22 cellular contexts compared by ENCODE assay signal in genomic region chr2:1989216-1989615, GRCh38.
"Had no signal": no experiment of that assay in that cellular context is flagged by ENCODE, and none has a peak within 500 bp of the region (broad histone marks: within the 10 kb centered on the region; RNA-seq: fewer than 3 reads in every experiment).

No MANE protein-coding gene starts in this region.

- ATAC-seq: activated CD8-positive, alpha-beta T cell treated with anti-CD3 and anti-CD28 coated beads, Interleukin-2, amount 10 ng/mL, durations not matched to agents 7 days and 5 days; esophagus mucosa; gastrocnemius medialis; natural killer cell treated with Interleukin-12 subunit alpha and Interleukin-12 subunit beta and Interleukin-15 and Interleukin-18, amount 100 ng/mL, for 72 hours; sciatic nerve; stimulated activated effector memory CD8-positive, alpha-beta T cell treated with anti-CD3 and anti-CD28 coated beads, Interleukin-12 subunit alpha, Interleukin-12 subunit beta, amount 100 ng/mL, for 72 hours had no signal

- H3K27me3 ChIP-seq: gastrocnemius medialis, upper lobe of left lung had no signal

- H3K4me1 Mint-ChIP-seq: central memory CD8-positive, alpha-beta T cell; memory B cell; stimulated activated effector memory CD8-positive, alpha-beta T cell treated with anti-CD3 and anti-CD28 coated beads, Interleukin-12 subunit alpha, Interleukin-12 subunit beta, amount 100 ng/mL, for 72 hours had no signal

- DNase-seq: activated CD4-positive, alpha-beta T cell treated with anti-CD3 and anti-CD28 coated beads, Interleukin-2, amount 10 ng/mL, durations not matched to agents 7 days and 5 days; activated CD8-positive, alpha-beta T cell treated with anti-CD3 and anti-CD28 coated beads, Interleukin-2, amount 10 ng/mL, durations not matched to agents 7 days and 5 days; activated effector memory CD4-positive, alpha-beta T cell treated with Interleukin-2 at 50 U/mL for 16 hours; activated naive CD4-positive, alpha-beta T cell treated with anti-CD3 and anti-CD28 coated beads, Interleukin-2, amount 50 U/mL, for 16 hours; activated T-cell treated with anti-CD3 and anti-CD28 coated beads, Interleukin-2, amount 50 U/mL, for 24 hours; aorta; cortex of kidney; effector CD4-positive, alpha-beta T cell; gastrocnemius medialis; kidney; left ventricle myocardium inferior; stimulated activated CD4-positive, alpha-beta T cell treated with anti-CD3 and anti-CD28 coated beads, Interleukin-4, amount 100 ng/mL, for 24 hours; T1000; upper lobe of left lung had no signal

- H3K9me3 Mint-ChIP-seq: activated CD4-positive, alpha-beta T cell treated with anti-CD3 and anti-CD28 coated beads, Interleukin-2, amount 10 ng/mL, durations not matched to agents 7 days and 5 days; activated T-cell treated with anti-CD3 and anti-CD28 coated beads, Interleukin-2, amount 50 U/mL, for 24 hours; memory B cell; natural killer cell treated with Interleukin-12 subunit alpha and Interleukin-12 subunit beta and Interleukin-15 and Interleukin-18, amount 100 ng/mL, for 72 hours had no signal

- H3K4me1 ChIP-seq: gastrocnemius medialis, upper lobe of left lung had no signal

- FAIRE-seq: kidney had no signal

- H3K27ac Mint-ChIP-seq: activated CD8-positive, alpha-beta T cell treated with anti-CD3 and anti-CD28 coated beads, Interleukin-2, amount 10 ng/mL, durations not matched to agents 7 days and 5 days; activated T-cell treated with anti-CD3 and anti-CD28 coated beads, Interleukin-2, amount 50 U/mL, for 24 hours; memory B cell; stimulated activated effector memory CD8-positive, alpha-beta T cell treated with anti-CD3 and anti-CD28 coated beads, Interleukin-12 subunit alpha, Interleukin-12 subunit beta, amount 100 ng/mL, for 72 hours had no signal

- H3K27ac ChIP-seq: gastrocnemius medialis, neutrophil, thoracic aorta, upper lobe of left lung had no signal

- H3K36me3 ChIP-seq: gastrocnemius medialis, left ventricle myocardium inferior, neutrophil, thoracic aorta, upper lobe of left lung had no signal

- H3K4me3 ChIP-seq: gastrocnemius medialis, left ventricle myocardium inferior, thoracic aorta, upper lobe of left lung had no signal

- H3K36me3 Mint-ChIP-seq: memory B cell; natural killer cell treated with Interleukin-12 subunit alpha and Interleukin-12 subunit beta and Interleukin-15 and Interleukin-18, amount 100 ng/mL, for 72 hours; stimulated activated effector memory CD8-positive, alpha-beta T cell treated with anti-CD3 and anti-CD28 coated beads, Interleukin-12 subunit alpha, Interleukin-12 subunit beta, amount 100 ng/mL, for 72 hours had no signal

- H3K9me3 ChIP-seq: gastrocnemius medialis, left ventricle myocardium inferior, neutrophil, thoracic aorta had no signal

- H3K4me3 Mint-ChIP-seq: activated CD4-positive, alpha-beta T cell treated with anti-CD3 and anti-CD28 coated beads, Interleukin-2, amount 10 ng/mL, durations not matched to agents 7 days and 5 days; activated CD8-positive, alpha-beta T cell treated with anti-CD3 and anti-CD28 coated beads, Interleukin-2, amount 10 ng/mL, durations not matched to agents 7 days and 5 days; activated T-cell treated with anti-CD3 and anti-CD28 coated beads, Interleukin-2, amount 50 U/mL, for 24 hours; central memory CD8-positive, alpha-beta T cell; memory B cell; natural killer cell treated with Interleukin-12 subunit alpha and Interleukin-12 subunit beta and Interleukin-15 and Interleukin-18, amount 100 ng/mL, for 72 hours; stimulated activated effector memory CD8-positive, alpha-beta T cell treated with anti-CD3 and anti-CD28 coated beads, Interleukin-12 subunit alpha, Interleukin-12 subunit beta, amount 100 ng/mL, for 72 hours had no signal
